In the genomic region with DNA sequence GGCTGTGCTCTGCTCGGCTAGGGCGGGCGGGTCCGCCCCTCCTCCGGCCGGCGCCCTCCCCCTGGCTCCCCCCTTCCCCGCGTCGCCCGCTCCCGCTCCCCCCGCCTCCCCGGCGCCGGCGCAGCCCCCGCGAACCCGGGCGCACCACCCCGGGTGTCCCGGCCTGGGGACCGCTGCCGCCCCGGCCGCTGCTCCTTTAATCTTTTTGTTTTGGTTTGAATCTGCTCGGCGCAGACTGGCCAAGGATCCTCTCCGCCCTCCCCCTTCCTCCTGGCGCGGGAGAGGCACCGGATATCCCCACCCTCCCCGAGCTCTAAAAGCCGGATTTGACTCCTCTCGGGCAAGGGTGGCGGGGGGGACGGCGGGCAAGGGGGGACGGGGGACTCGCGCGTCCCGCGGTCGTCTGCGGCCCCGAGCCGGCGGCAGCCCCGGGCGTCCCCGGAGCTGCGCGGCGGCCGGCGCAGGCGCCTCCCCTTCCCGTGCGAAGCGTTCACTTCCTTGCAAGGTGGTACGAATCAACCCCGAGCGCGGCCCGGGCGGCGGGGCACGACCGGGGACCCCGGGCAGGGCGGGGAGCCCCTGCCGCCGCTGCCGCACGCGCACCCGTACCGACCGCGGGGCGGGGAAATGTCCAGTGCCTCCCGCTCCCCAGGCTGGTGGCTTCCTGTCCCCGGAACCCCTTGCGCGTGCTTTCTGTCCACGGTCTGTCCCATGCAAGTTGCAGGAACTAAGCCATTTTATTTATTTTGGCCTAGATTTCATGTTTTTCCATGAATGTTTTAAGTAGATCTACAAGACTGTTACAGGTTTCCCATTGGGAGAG, we compare ENCODE assay signal across 8 cellular contexts.
DNase-seq lines count a peak whose midpoint lies in the region; ATAC-seq lines count a peak whose summit lies in the region.

A gene with protein sequence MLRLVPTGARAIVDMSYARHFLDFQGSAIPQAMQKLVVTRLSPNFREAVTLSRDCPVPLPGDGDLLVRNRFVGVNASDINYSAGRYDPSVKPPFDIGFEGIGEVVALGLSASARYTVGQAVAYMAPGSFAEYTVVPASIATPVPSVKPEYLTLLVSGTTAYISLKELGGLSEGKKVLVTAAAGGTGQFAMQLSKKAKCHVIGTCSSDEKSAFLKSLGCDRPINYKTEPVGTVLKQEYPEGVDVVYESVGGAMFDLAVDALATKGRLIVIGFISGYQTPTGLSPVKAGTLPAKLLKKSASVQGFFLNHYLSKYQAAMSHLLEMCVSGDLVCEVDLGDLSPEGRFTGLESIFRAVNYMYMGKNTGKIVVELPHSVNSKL (minus strand): TSS at position 11 of the 823 bp plus-strand sequence. CDS start 81 bp downstream, outside the sequence.

- H3K27ac ChIP-seq in cingulate gyrus (ENCODE audit: low read depth, low read length), result peak within 1 kb of the TSS; percentile 84

- peak; percentile 37 for ATAC-seq in HG03378 (IDR thresholded peaks at IDR 0.05; ENCODE audit: unreplicated experiment)

- DNase-seq in Ammon's horn (ENCODE audit: low spot score) (peak; percentile 84), GM19238 (ENCODE audit: insufficient read length, low spot score) (peak; percentile 84), NCI-H526 (lab: John Stamatoyannopoulos, UW) (peak; percentile 67 to 91), kidney tubule cell (ENCODE audit: low spot score) (peak; percentile 86)
- DNase-seq in activated CD4-positive, alpha-beta T cell treated with anti-CD3 and anti-CD28 coated beads for 48 hours, result peak; percentile 86
- peak; percentile 41 to 64 for DNase-seq in stimulated activated CD4-positive, alpha-beta T cell treated with anti-CD3 and anti-CD28 coated beads, Interleukin-1b, Interleukin-23, amount 100 ng/mL, for 4 hours (ENCODE audit: low read depth in 2 of 2)

Comparison
In these comparisons a context has a peak if more than half of its experiments do, and no peak if none do; other contexts are left out.
1. Peak in every context shown above with its lines: DNase-seq, ATAC-seq and H3K27ac ChIP-seq.